ENCODE assay signal across 8 cellular contexts in genomic region chr5:76403713-76403962, GRCh38. TPM values are rescaled to one million over a fixed set of nuclear protein-coding genes. Genes with fewer than 3 reads are reported as not detected.
DNase-seq lines count a peak whose midpoint lies in the region; ATAC-seq, FAIRE-seq and TF ChIP-seq lines count a peak whose summit lies in the region.

No MANE protein-coding gene starts in this region.

- peak overlapping the region; percentile 30; the same call in 1 of the 2 replicates for H3K4me3 ChIP-seq in BE2C (ENCODE audit: low read depth, low read length)
- peak overlapping the region; percentile 59 for H3K4me3 ChIP-seq in choroid plexus epithelial cell (ENCODE audit: low read depth, low read length)
- peak overlapping the region; percentile 62 to 71 for H3K4me3 ChIP-seq in muscle layer of colon (ENCODE audit: low read depth in 1 of 2, low read length in 2 of 2)

- H3K9me3 ChIP-seq in BE2C (no peaks in the 10 kb centered on the region), muscle layer of colon (ENCODE audit: low read length) (no peaks in the 10 kb centered on the region)

- H3K36me3 ChIP-seq in BE2C (no peaks in the 10 kb centered on the region), muscle layer of colon (ENCODE audit: insufficient read depth, low read length) (no peaks in the 10 kb centered on the region)

- TF ChIP-seq CTCF in BE2C (IDR thresholded peaks at IDR 0.05; ENCODE audit: low read depth, low read length): no peak
- peak; percentile 19 for TF ChIP-seq CTCF in choroid plexus epithelial cell (conservative IDR thresholded peaks at IDR 0.05; ENCODE audit: low read depth, low read length)

- H3K27me3 ChIP-seq in BE2C (peaks cover 69% of the 10 kb centered on the region), muscle layer of colon (ENCODE audit: control insufficient read depth in 1 of 2, insufficient read depth in 2 of 2, low read length in 2 of 2) (peaks cover 0 to 11% of the 10 kb centered on the region in 2 donors)

- DNase-seq in BE2C (no peak), HTR-8/SVneo (ENCODE audit: insufficient read length, low spot score) (peak; percentile 14), choroid plexus epithelial cell (ENCODE audit: low read depth) (peak; percentile 12), KG1 (lab: John Stamatoyannopoulos, UW) (no peak)
- no peak for DNase-seq in activated effector memory CD4-positive, alpha-beta T cell treated with Interleukin-2 at 50 U/mL for 16 hours

- H3K27ac ChIP-seq in muscle layer of colon (ENCODE audit: low read depth, low read length): no peak overlapping the region

- ATAC-seq in HG03097 (IDR thresholded peaks at IDR 0.05; ENCODE audit: low FRiP score, unreplicated experiment): no peak
- no peak for ATAC-seq in HG03095 (IDR thresholded peaks at IDR 0.05; ENCODE audit: unreplicated experiment)

- no peak for FAIRE-seq in HTR-8/SVneo (lab: Jason Lieb, UNC)

- H3K4me1 ChIP-seq in BE2C (no peaks in the 10 kb centered on the region), muscle layer of colon (ENCODE audit: insufficient read depth, low read length) (peaks cover 7% of the 10 kb centered on the region)

- no peak overlapping the region for H3K9ac ChIP-seq in muscle layer of colon (ENCODE audit: low read length)

RNA-seq across cellular contexts. Expression of gene IQGAP2, which starts 0.6 kb away (rescaled TPM):
- not detected for polyA plus RNA-seq in BE2C (2012; ENCODE audit: insufficient read depth, insufficient read length, low read depth)

Comparison
In these comparisons a context has a peak if more than half of its experiments do, and no peak if none do; other contexts are left out.
1. DNase-seq: peak in HTR-8/SVneo (single experiment) and choroid plexus epithelial cell (single experiment); none in BE2C (single experiment), activated effector memory CD4-positive, alpha-beta T cell treated with Interleukin-2 at 50 U/mL for 16 hours (single experiment) and KG1 (single experiment).
2. Peak in every context shown above with its lines, with median percentiles within 50 percentile points of each other: H3K4me3 ChIP-seq.